Comparison of ENCODE assay signal across 8 cellular contexts in genomic region chr1:246784621-246785535, GRCh38.
DNase-seq lines count a peak whose midpoint lies in the region; ATAC-seq, FAIRE-seq and TF ChIP-seq lines count a peak whose summit lies in the region.

No MANE protein-coding gene starts in this region.

- H3K36me3 ChIP-seq in SK-N-SH (replicated peaks in 1 of 2; ENCODE audit: control insufficient read depth in 1 of 2, insufficient read depth in 2 of 2, low read length in 1 of 2) (peaks cover 0 to 13% of the 10 kb centered on the region in 2 experiments), GM12878 (ENCODE audit: control insufficient read depth in 2 of 2, insufficient read depth in 2 of 2, low read length in 1 of 2) (no peaks in the 10 kb centered on the region), neuronal stem cell (replicated peaks in 1 of 2; ENCODE audit: control insufficient read depth in 2 of 2, insufficient read depth in 2 of 2, low read length in 2 of 2) (peaks cover 0 to 16% of the 10 kb centered on the region in 2 donors)

- H3K79me2 ChIP-seq in SK-N-SH (ENCODE audit: insufficient read depth) (no peaks in the 10 kb centered on the region), GM12878 (ENCODE audit: control insufficient read depth, insufficient read depth, low read length) (no peaks in the 10 kb centered on the region)

- H3K4me3 ChIP-seq in SK-N-SH (ENCODE audit: low read depth in 2 of 2, low read length in 1 of 2) = no peak overlapping the region
- no peak overlapping the region for H3K4me3 ChIP-seq in GM12878
- no peak overlapping the region for H3K4me3 ChIP-seq in neuronal stem cell (ENCODE audit: low read length in 2 of 2)

- WGBS in SK-N-SH (ENCODE audit: low lambda C conversion rate) = 88% methylated on average over 18 of the region's 19 CpGs
- 19% methylated on average over 19 of the region's 19 CpGs for WGBS in GM12878 (ENCODE audit: insufficient coverage, insufficient replicate concordance, low lambda C conversion rate, missing lambda C conversion rate)
- no CpG with 5 or more reads among the region's 19 CpGs for WGBS in neuronal stem cell (ENCODE audit: extremely low coverage in 2 of 2, insufficient read length in 2 of 2, insufficient replicate concordance in 1 of 2), 2 donors

- H3K27ac ChIP-seq in SK-N-SH (ENCODE audit: low read depth in 2 of 2, low read length in 1 of 2) (no peak overlapping the region), GM12878 (ENCODE audit: control insufficient read depth, insufficient read depth) (no peak overlapping the region), neuronal stem cell (replicated peaks; ENCODE audit: low read length) (no peak overlapping the region)

- BruUV-seq in GM12878 (replicated peaks; lab: Mats Ljungman, UMichigan) = no TSS peak

- TF ChIP-seq EP300 in SK-N-SH (IDR thresholded peaks at IDR 0.05; ENCODE audit: borderline replicate concordance in 1 of 2, low read depth in 1 of 2, low read length in 1 of 2) (no peak), GM12878 (IDR thresholded peaks at IDR 0.05; ENCODE audit: borderline replicate concordance in 1 of 2, control insufficient read depth in 1 of 2, low read depth in 2 of 2, low read length in 2 of 2) (no peak)

- H3K14ac ChIP-seq in neuronal stem cell (ENCODE audit: low read length) = peak overlapping the region; percentile 27

- H3K9me3 ChIP-seq in SK-N-SH (no peaks in the 10 kb centered on the region), GM12878 (replicated peaks; ENCODE audit: control insufficient read depth, insufficient read depth, low read length) (no peaks in the 10 kb centered on the region), neuronal stem cell (replicated peaks in 1 of 2; ENCODE audit: control insufficient read depth in 2 of 2, insufficient read depth in 1 of 2, low read depth in 1 of 2, low read length in 2 of 2) (no peaks in the 10 kb centered on the region)

- no peak overlapping the region for H2BK5ac ChIP-seq in neuronal stem cell (ENCODE audit: low read length)

- no peak for FAIRE-seq in GM12878 (lab: Jason Lieb, UNC)

- H2AK5ac ChIP-seq in neuronal stem cell (ENCODE audit: low read depth, low read length) = no peak overlapping the region

- no peak for TF ChIP-seq POLR2A in GM12878 (IDR thresholded peaks at IDR 0.05; ENCODE audit: low read depth, low read length)

- no peaks in the 10 kb centered on the region for H3K9me2 ChIP-seq in SK-N-SH

- H4K8ac ChIP-seq in neuronal stem cell (ENCODE audit: low read depth, low read length) = no peak overlapping the region

- intact Hi-C loops in GM12878 (cut with micrococcal nuclease; ENCODE audit: unreplicated experiment) = no loop called here

- no peak overlapping the region for H2BK120ac ChIP-seq in neuronal stem cell (ENCODE audit: low read depth, low read length)

- H3K27me3 ChIP-seq in SK-N-SH (ENCODE audit: insufficient read depth) (no peaks in the 10 kb centered on the region), GM12878 (replicated peaks in 1 of 2; ENCODE audit: control insufficient read depth in 2 of 2, insufficient read depth in 2 of 2, low read length in 1 of 2) (no peaks in the 10 kb centered on the region), neuronal stem cell (ENCODE audit: control insufficient read depth in 3 of 3, insufficient read depth in 3 of 3, low read depth in 1 of 3, low read length in 3 of 3) (no peaks in the 10 kb centered on the region)

- H3K23ac ChIP-seq in neuronal stem cell (ENCODE audit: low read depth, low read length, poor library complexity) = no peak overlapping the region

- no peaks in the 10 kb centered on the region for H4K20me1 ChIP-seq in SK-N-SH (ENCODE audit: insufficient read depth)
- H4K20me1 ChIP-seq in GM12878 (ENCODE audit: control insufficient read depth, insufficient read depth) = no peaks in the 10 kb centered on the region

- no peaks in the 10 kb centered on the region for H3F3A ChIP-seq in SK-N-SH (replicated peaks; ENCODE audit: insufficient read depth)

- H2AFZ ChIP-seq in SK-N-SH (ENCODE audit: low read depth) (no peak overlapping the region), GM12878 (ENCODE audit: control insufficient read depth, low read depth, low read length) (peak overlapping the region; percentile 41), neuronal stem cell (ENCODE audit: low read length) (no peak overlapping the region)

- H3K4me1 ChIP-seq in SK-N-SH (ENCODE audit: control insufficient read depth in 1 of 2, insufficient read depth in 2 of 2, low read depth in 1 of 2, low read length in 1 of 2) = no peaks in the 10 kb centered on the region; a peak in 1 of 4 replicates
- peaks cover 12% of the 10 kb centered on the region for H3K4me1 ChIP-seq in GM12878 (ENCODE audit: control insufficient read depth, insufficient read depth, low read length)
- H3K4me1 ChIP-seq in neuronal stem cell (ENCODE audit: control insufficient read depth in 2 of 2, insufficient read depth in 1 of 2, low read depth in 1 of 2, low read length in 2 of 2) = peaks cover 0 to 10% of the 10 kb centered on the region in 2 donors

- TF ChIP-seq RAD21 in SK-N-SH (IDR thresholded peaks at IDR 0.05; ENCODE audit: low read length) (no peak), GM12878 (IDR thresholded peaks at IDR 0.05; ENCODE audit: insufficient read depth, low read depth, low read length) (no peak)

- peak overlapping the region; percentile 40 for H3K18ac ChIP-seq in neuronal stem cell (ENCODE audit: low read length)

- no peak overlapping the region for H3K9ac ChIP-seq in SK-N-SH
- H3K9ac ChIP-seq in GM12878 (ENCODE audit: control insufficient read depth, insufficient read depth, low read length) = no peak overlapping the region
- no peak overlapping the region for H3K9ac ChIP-seq in neuronal stem cell (ENCODE audit: low read depth, low read length, poor library complexity)

- DNase-seq in SK-N-SH (no peak), GM12878 (ENCODE audit: low read depth, low spot score) (no peak), neuronal stem cell (ENCODE audit: low spot score) (no peak), NCI-H1092 treated with DMSO at 0.1 percent for 48 hours (lab: John Stamatoyannopoulos, UW) (no peak)
- DNase-seq in stimulated activated CD4-positive, alpha-beta T cell treated with anti-CD3 and anti-CD28 coated beads, Interleukin-4, amount 100 ng/mL, for 4 hours = no peak

- H2BK15ac ChIP-seq in neuronal stem cell (ENCODE audit: low read length) = no peak overlapping the region

- CTCF ChIA-PET in SK-N-SH (lab: Yijun Ruan, JAX) (no interaction called here), GM12878 (lab: Yijun Ruan, JAX) (no interaction called here)

- no peak overlapping the region for H2BK12ac ChIP-seq in neuronal stem cell (ENCODE audit: low read length)

- RAD21 ChIA-PET in GM12878 (lab: Charles Lee; ENCODE audit: unreplicated experiment) = no interaction called here

- in situ Hi-C loops in GM12878 (cut with MboI) = no loop called here

- no peak overlapping the region for H4K91ac ChIP-seq in neuronal stem cell (ENCODE audit: low read depth, low read length, poor library complexity)

- peak; percentile 37 for ATAC-seq in SK-N-SH treated with all-trans-retinoic acid at 6 μM for 48 hours
- ATAC-seq in HG03139 (IDR thresholded peaks at IDR 0.05; ENCODE audit: unreplicated experiment) = peak; percentile 58
- ATAC-seq in GM12878 = peak; percentile 38
- no peak for ATAC-seq in HG02852 (IDR thresholded peaks at IDR 0.05; ENCODE audit: unreplicated experiment)

- SMC1A ChIA-PET in GM12878 (lab: Charles Lee; ENCODE audit: uncharacterized antibody, unreplicated experiment) = interaction anchor here (1.3 kb wide), 1 partner anchor 12 kb away, joined by 4 read pairs; no protein-coding TSS in a partner anchor

- H3K4me2 ChIP-seq in SK-N-SH (no peak overlapping the region), GM12878 (ENCODE audit: control insufficient read depth, insufficient read depth) (peak overlapping the region; percentile 70), neuronal stem cell (ENCODE audit: insufficient read depth, low read length, poor library complexity, severe bottlenecking) (no peak overlapping the region)

- POLR2A ChIA-PET in SK-N-SH (lab: Yijun Ruan, JAX) = no interaction called here
- POLR2A ChIA-PET in GM12878 (lab: Charles Lee) = no interaction called here

- H3K79me1 ChIP-seq in neuronal stem cell (ENCODE audit: low read depth, low read length) = no peaks in the 10 kb centered on the region

- no peak overlapping the region for H3K4ac ChIP-seq in neuronal stem cell (ENCODE audit: low read length)

- TF ChIP-seq CTCF in SK-N-SH (IDR thresholded peaks at IDR 0.05) (no peak), GM12878 (IDR thresholded peaks at IDR 0.05 in 2 of 3, conservative IDR thresholded peaks at IDR 0.05 in 1 of 3; ENCODE audit: control insufficient read depth in 2 of 3, extremely low read depth in 1 of 3, insufficient read depth in 1 of 3, low read depth in 3 of 3, low read length in 3 of 3) (no peak)

TF ChIP-seq in SK-N-SH, 30 proteins besides CTCF, POLR2A, EP300 and RAD21 (continues in another document):
- TF ChIP-seq MXI1 (IDR thresholded peaks at IDR 0.05; ENCODE audit: low read depth, low read length) (no peak), USF2 (IDR thresholded peaks at IDR 0.05; ENCODE audit: borderline replicate concordance, low read depth, low read length) (no peak), FOXJ3 (CRISPR knock-in tag; IDR thresholded peaks at IDR 0.05) (no peak)

TF ChIP-seq in GM12878, 131 proteins besides CTCF, POLR2A, EP300 and RAD21:
- TF ChIP-seq EED (IDR thresholded peaks at IDR 0.05; ENCODE audit: low read depth) (0 out of 2 replicates have a peak, but pooled peaks have one; percentile 19), FOXM1 (IDR thresholded peaks at IDR 0.05; ENCODE audit: low read depth, low read length) (no peak)
